Comparison of ENCODE assay signal across 12 cellular contexts in genomic region chr5:78640622-78641021, GRCh38. TPM values are rescaled to one million over a fixed set of nuclear protein-coding genes. Genes with fewer than 3 reads are reported as not detected.
A peak's percentile ranks its signal among the peaks of the same experiment; 100 is the strongest.
DNase-seq lines count a peak whose midpoint lies in the region; ATAC-seq and TF ChIP-seq lines count a peak whose summit lies in the region.
"Had no signal": no experiment of that assay in that cellular context is flagged by ENCODE, and none has a peak within 500 bp of the region (broad histone marks: within the 10 kb centered on the region; RNA-seq: fewer than 3 reads in every experiment).

No MANE protein-coding gene starts in this region.

- ATAC-seq in GM21825 (IDR thresholded peaks at IDR 0.05; ENCODE audit: unreplicated experiment) (peak; percentile 67), GM21526 (IDR thresholded peaks at IDR 0.05; ENCODE audit: low FRiP score, unreplicated experiment) (no peak)
- ATAC-seq: activated CD4-positive, alpha-beta T cell treated with anti-CD3 and anti-CD28 coated beads for 36 hours had no signal

- POLR2A ChIA-PET in OCI-LY7 (lab: Charles Lee), result interaction anchor here (1.4 kb wide), 1 partner anchor 27 kb away, joined by 5 read pairs; no protein-coding TSS in a partner anchor

- peaks cover 15% of the 10 kb centered on the region for H3K4me1 ChIP-seq in OCI-LY7 (ENCODE audit: insufficient read depth, low read length, poor library complexity, severe bottlenecking)

- 0 out of 2 replicates have a peak, but pooled peaks cover 3% of the 10 kb centered on the region for H3K79me2 ChIP-seq in OCI-LY7 (ENCODE audit: insufficient read depth, low read depth, low read length)

- H3K9me2 ChIP-seq in OCI-LY7 (ENCODE audit: insufficient read depth, low read length), result no peaks in the 10 kb centered on the region

- peaks cover 26% of the 10 kb centered on the region for H3K36me3 ChIP-seq in OCI-LY7 (ENCODE audit: insufficient read depth, low read length)
- H3K36me3 ChIP-seq: suprapubic skin had no signal

- H3K9me3 ChIP-seq in OCI-LY7 (ENCODE audit: low read length), result no peaks in the 10 kb centered on the region
- H3K9me3 ChIP-seq: suprapubic skin had no signal

- H3K4me3 ChIP-seq in OCI-LY7 (ENCODE audit: low read depth, low read length, poor library complexity, severe bottlenecking), result no peak overlapping the region
- H3K4me3 ChIP-seq: suprapubic skin had no signal

- CTCF ChIA-PET in OCI-LY7 (lab: Charles Lee; ENCODE audit: unreplicated experiment), result no interaction called here

- DNase-seq in OCI-LY7 (ENCODE audit: low spot score) (no peak), iris pigment epithelial cell (ENCODE audit: low read depth) (peak; percentile 62), NCI-H1694 (lab: John Stamatoyannopoulos, UW) (no peak), NCI-H2227 (lab: John Stamatoyannopoulos, UW; ENCODE audit: unreplicated experiment) (no peak)
- DNase-seq in activated CD8-positive, alpha-beta memory T cell treated with anti-CD3 and anti-CD28 coated beads for 24 hours, result no peak
- DNase-seq: activated CD4-positive, alpha-beta T cell treated with anti-CD3 and anti-CD28 coated beads for 36 hours; kidney; NCI-H446 had no signal

- intact Hi-C loops in OCI-LY7 (cut with micrococcal nuclease; ENCODE audit: unreplicated experiment), result loop anchor here (10.0 kb wide), 1 partner anchor 344 kb away; the partner anchor contains the start of gene ARSB

- H4K20me1 ChIP-seq in OCI-LY7 (ENCODE audit: insufficient read depth, low read length), result no peaks in the 10 kb centered on the region

- H2AFZ ChIP-seq in OCI-LY7 (ENCODE audit: low read length), result no peak overlapping the region

- H3K27ac ChIP-seq in OCI-LY7 (ENCODE audit: low read depth, low read length, poor library complexity, severe bottlenecking), result no peak overlapping the region
- H3K27ac ChIP-seq: suprapubic skin had no signal

- peak overlapping the region; percentile 18; the same call in 1 of the 2 replicates for H3K4me2 ChIP-seq in OCI-LY7 (ENCODE audit: low read length)

- TF ChIP-seq CTCF in GM12872 (IDR thresholded peaks at IDR 0.05; ENCODE audit: insufficient read depth, low read depth, low read length) (peak; percentile 33; the same call in 1 of the 3 replicates), OCI-LY7 (conservative IDR thresholded peaks at IDR 0.05; ENCODE audit: low read length) (no peak)

- BruUV-seq in OCI-LY7 (replicated peaks; lab: Mats Ljungman, UMichigan), result no TSS peak

RNA-seq across cellular contexts. Expression of gene LHFPL2, which starts 8.0 kb away (rescaled TPM):
- total RNA-seq in OCI-LY7 (2014; rRNA removed; shearing (Covaris generic)), result 8.4 and 12.2 TPM in 2 replicates
- total RNA-seq in OCI-LY7 (2022), result 23.5 and 24.0 TPM in 2 replicates
